In genomic region chr9:20573023-20573422, GRCh38 we compare ENCODE assay signal across 20 cellular contexts. TPM values are rescaled to one million over a fixed set of nuclear protein-coding genes. Genes with fewer than 3 reads are reported as not detected.
DNase-seq lines count a peak whose midpoint lies in the region; ATAC-seq and TF ChIP-seq lines count a peak whose summit lies in the region.
"Had no signal": no experiment of that assay in that cellular context is flagged by ENCODE, and none has a peak within 500 bp of the region (broad histone marks: within the 10 kb centered on the region; RNA-seq: fewer than 3 reads in every experiment).

No MANE protein-coding gene starts in this region.

- no peaks in the 10 kb centered on the region for H3K36me3 ChIP-seq in esophagus muscularis mucosa
- H3K36me3 ChIP-seq in breast epithelium = no peaks in the 10 kb centered on the region

- DNase-seq in GM12864 (ENCODE audit: low read depth) (no peak), esophagus muscularis mucosa (ENCODE audit: extremely low spot score) (peak; percentile 47), dorsolateral prefrontal cortex (no peak), breast epithelium (ENCODE audit: low spot score in 2 of 2) (no peak)
- DNase-seq: Caco-2; CD4-positive, alpha-beta T cell; DMS153; GF-D8; H7; NCI-H1105; NCI-H1694; NCI-H2081 treated with DMSO at 0.1 percent for 48 hours; NCI-H748 treated with DMSO at 0.1 percent for 48 hours; OCI-M1; Right ventricle myocardium superior; SW 1271 had no signal

- ATAC-seq in GM19043 (IDR thresholded peaks at IDR 0.05; ENCODE audit: low read depth, unreplicated experiment) (peak; percentile 53), HG03095 (IDR thresholded peaks at IDR 0.05; ENCODE audit: unreplicated experiment) (peak; percentile 40), GM18505 (IDR thresholded peaks at IDR 0.05; ENCODE audit: unreplicated experiment) (no peak)
- ATAC-seq: K562 had no signal

- H3K4me3 ChIP-seq in GM12864 (ENCODE audit: low read depth, low read length) (peak overlapping the region; percentile 7; the same call in 1 of the 2 replicates), esophagus muscularis mucosa (no peak overlapping the region), dorsolateral prefrontal cortex (no peak overlapping the region), breast epithelium (no peak overlapping the region)
- H3K4me3 ChIP-seq: K562 had no signal

- TF ChIP-seq CTCF in GM12864 (IDR thresholded peaks at IDR 0.05; ENCODE audit: low read depth, low read length, missing control alignments) = no peak
- TF ChIP-seq CTCF in esophagus muscularis mucosa (IDR thresholded peaks at IDR 0.05) = no peak
- TF ChIP-seq CTCF in dorsolateral prefrontal cortex (IDR thresholded peaks at IDR 0.05 in 54 of 56, conservative IDR thresholded peaks at IDR 0.05 in 2 of 56; ENCODE audit: low read depth in 1 of 56, partially characterized antibody in 56 of 56) = no peak
- TF ChIP-seq CTCF in breast epithelium (IDR thresholded peaks at IDR 0.05) = no peak

- TF ChIP-seq POLR2A in esophagus muscularis mucosa (IDR thresholded peaks at IDR 0.05; ENCODE audit: low read depth) = no peak
- TF ChIP-seq POLR2A in GM18505 (IDR thresholded peaks at IDR 0.05; ENCODE audit: borderline replicate concordance, extremely low read depth, insufficient read depth, insufficient read length) = no peak
- no peak for TF ChIP-seq POLR2A in breast epithelium (IDR thresholded peaks at IDR 0.05)

- H3K27me3 ChIP-seq in esophagus muscularis mucosa (no peaks in the 10 kb centered on the region), dorsolateral prefrontal cortex (no peaks in the 10 kb centered on the region), breast epithelium (no peaks in the 10 kb centered on the region)

- WGBS in esophagus muscularis mucosa = 100% methylated on average over 4 of the region's 4 CpGs

- intact Hi-C loops in esophagus muscularis mucosa (cut with DNase I) = no loop called here
- intact Hi-C loops in dorsolateral prefrontal cortex (cut with DNase I) = no loop called here
- intact Hi-C loops in breast epithelium (cut with DNase I; ENCODE audit: low total_unique reads) = no loop called here

- no peak for TF ChIP-seq EP300 in esophagus muscularis mucosa (IDR thresholded peaks at IDR 0.05)

- H3K4me1 ChIP-seq in esophagus muscularis mucosa = peaks cover 12 to 40% (median 34%) of the 10 kb centered on the region in 4 donors
- no peaks in the 10 kb centered on the region for H3K4me1 ChIP-seq in breast epithelium

- H3K27ac ChIP-seq in esophagus muscularis mucosa (replicated peaks in 1 of 4) (no peak overlapping the region), dorsolateral prefrontal cortex (no peak overlapping the region), breast epithelium (no peak overlapping the region)

- peaks cover 0 to 10% (median 5%) of the 10 kb centered on the region in 4 donors for H3K9me3 ChIP-seq in esophagus muscularis mucosa
- H3K9me3 ChIP-seq in breast epithelium = peaks cover 9 to 11% of the 10 kb centered on the region in 2 donors
- H3K9me3 ChIP-seq: Caco-2 had no signal

RNA-seq across cellular contexts. Expression of gene MLLT3, which starts 49.3 kb away (rescaled TPM):
- total RNA-seq in esophagus muscularis mucosa (10 to 100 TPM; 14.1 to 30.7 (median 18.0) TPM), dorsolateral prefrontal cortex (10 to 100 TPM; 18.6 to 58.3 (median 34.2) TPM), breast epithelium (10 to 100 TPM in 2 of 3 donors, 1 to 10 TPM in 1; 8.8 to 30.3 (median 22.6) TPM)
